Comparison of ENCODE assay signal across 21 cellular contexts in genomic region chr9:99506781-99507305, GRCh38.
"Had no signal": no experiment of that assay in that cellular context is flagged by ENCODE, and none has a peak within 500 bp of the region (broad histone marks: within the 10 kb centered on the region; RNA-seq: fewer than 3 reads in every experiment).

No MANE protein-coding gene starts in this region.

- H3K4me3 ChIP-seq: MG63, SJSA1, SK-N-MC had no signal

- H3K27ac ChIP-seq: SJSA1, SK-N-MC had no signal

- H3K36me3 ChIP-seq: MG63, SJSA1 had no signal

- DNase-seq: KBM-7, MG63, NCI-H1092, NCI-H1105 treated with DMSO at 0.1 percent for 48 hours, NCI-H1417 treated with DMSO at 0.1 percent for 48 hours, NCI-H146, NCI-H1694 treated with DMSO at 0.1 percent for 48 hours, NCI-H1930, NCI-H2081, NCI-H2107, NCI-H2227 treated with DMSO at 0.1 percent for 48 hours, NCI-H446, NCI-H510A, NCI-H524 treated with DMSO at 0.1 percent for 48 hours, NCI-H69, NCI-H774, Right ventricle myocardium superior, RPMI8226, SIG-M5 had no signal

- H3K27me3 ChIP-seq: MG63, SJSA1 had no signal
